ENCODE assay signal across 23 cellular contexts in the genomic region with DNA sequence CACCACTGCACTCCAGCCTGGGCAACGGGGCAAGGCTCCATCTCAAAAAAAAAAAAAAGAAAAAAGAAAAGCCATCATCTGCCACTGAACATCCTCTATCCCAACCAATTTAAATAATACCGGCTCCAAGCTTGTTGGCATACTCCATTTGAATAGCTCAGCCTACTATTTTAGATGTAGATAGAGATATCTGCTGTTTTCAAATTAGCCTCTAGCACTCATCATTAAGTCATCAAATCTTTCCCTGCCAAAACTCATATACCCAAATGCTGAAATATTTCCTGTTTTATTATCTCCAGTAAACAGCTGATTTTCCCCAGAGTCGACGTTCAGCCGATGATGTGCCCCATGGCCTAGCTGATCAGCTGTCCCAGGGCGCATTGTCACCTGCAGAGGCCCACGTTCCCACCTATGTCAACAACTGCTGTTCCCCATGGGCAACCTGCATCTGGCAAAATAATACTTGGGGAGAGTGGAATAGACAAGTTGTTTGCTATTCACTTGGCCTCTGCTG. TPM values are rescaled to one million over a fixed set of nuclear protein-coding genes. Genes with fewer than 3 reads are reported as not detected.
DNase-seq lines count a peak whose midpoint lies in the region; ATAC-seq and TF ChIP-seq lines count a peak whose summit lies in the region.
"Had no signal": no experiment of that assay in that cellular context is flagged by ENCODE, and none has a peak within 500 bp of the region (broad histone marks: within the 10 kb centered on the region; RNA-seq: fewer than 3 reads in every experiment).

No MANE protein-coding gene starts in this region.

- H4K91ac ChIP-seq in IMR-90 (ENCODE audit: insufficient read depth, low read depth, low read length) = no peak overlapping the region

- intact Hi-C loops in IMR-90 (cut with micrococcal nuclease) = no loop called here
- intact Hi-C loops in vagina (cut with DNase I) = no loop called here

- H3K9me3 ChIP-seq in IMR-90 (ENCODE audit: control insufficient read depth, insufficient read depth, low read length) = no peaks in the 10 kb centered on the region
- H3K9me3 ChIP-seq in vagina = no peaks in the 10 kb centered on the region

- no peaks in the 10 kb centered on the region for H4K20me1 ChIP-seq in IMR-90 (ENCODE audit: insufficient read depth, low read length)

- no peak overlapping the region for H2AK9ac ChIP-seq in IMR-90 (replicated peaks; ENCODE audit: low read depth, low read length, poor library complexity)

- no peak overlapping the region for H3K23ac ChIP-seq in IMR-90 (ENCODE audit: low read depth, low read length)

- H2BK20ac ChIP-seq in IMR-90 (ENCODE audit: low read depth, low read length) = no peak overlapping the region

- H3K27me3 ChIP-seq in IMR-90 (ENCODE audit: control insufficient read depth, insufficient read depth, low read length) (peaks cover 12% of the 10 kb centered on the region), foreskin keratinocyte (peaks cover 11% of the 10 kb centered on the region), vagina (no peaks in the 10 kb centered on the region)

- H4K5ac ChIP-seq in IMR-90 (ENCODE audit: low read depth, low read length) = no peak overlapping the region

- H3K56ac ChIP-seq in IMR-90 (ENCODE audit: extremely low read depth, insufficient read depth, low read length) = no peak overlapping the region

- no peak overlapping the region for H2AFZ ChIP-seq in IMR-90 (replicated peaks; ENCODE audit: low read length, poor library complexity)
- H2AFZ ChIP-seq: PC-9 had no signal

- no peak overlapping the region for H4K8ac ChIP-seq in IMR-90 (ENCODE audit: low read depth in 2 of 2, low read length in 2 of 2)

- H3K4me3 ChIP-seq in IMR-90 (ENCODE audit: insufficient read depth, low read depth, low read length) (no peak overlapping the region), vagina (no peak overlapping the region)
- H3K4me3 ChIP-seq: PC-9, SK-N-MC had no signal

- no peaks in the 10 kb centered on the region for H3K79me1 ChIP-seq in IMR-90 (ENCODE audit: low read depth in 1 of 2, low read length in 2 of 2)

- no peak overlapping the region for H2AK5ac ChIP-seq in IMR-90 (ENCODE audit: low read depth, low read length)

- H3K36me3 ChIP-seq in IMR-90 (ENCODE audit: control insufficient read depth, insufficient read depth, low read length) (no peaks in the 10 kb centered on the region), vagina (no peaks in the 10 kb centered on the region)

- no peak for TF ChIP-seq RAD21 in IMR-90 (IDR thresholded peaks at IDR 0.05; ENCODE audit: low read length)

- TF ChIP-seq POLR2A in IMR-90 (IDR thresholded peaks at IDR 0.05; ENCODE audit: low read depth, low read length) (no peak), vagina (IDR thresholded peaks at IDR 0.05) (no peak)

- H3K9me1 ChIP-seq in IMR-90 (ENCODE audit: insufficient read depth, low read length) = peaks cover 8% of the 10 kb centered on the region

- H2BK5ac ChIP-seq in IMR-90 (ENCODE audit: low read depth, low read length, poor library complexity, severe bottlenecking) = no peak overlapping the region

- no peak overlapping the region for H3K18ac ChIP-seq in IMR-90 (ENCODE audit: low read depth, low read length)

- no peak overlapping the region for H2BK15ac ChIP-seq in IMR-90 (ENCODE audit: low read depth, low read length)

- dilution Hi-C loops in IMR-90 (cut with HindIII; ENCODE audit: low sequenced_read_pairs, unreplicated experiment) = no loop called here

- H3K4me1 ChIP-seq in IMR-90 (ENCODE audit: control insufficient read depth, insufficient read depth, low read length) = peaks cover 8% of the 10 kb centered on the region; the same call in 1 of the 2 replicates
- no peaks in the 10 kb centered on the region for H3K4me1 ChIP-seq in foreskin keratinocyte
- no peaks in the 10 kb centered on the region for H3K4me1 ChIP-seq in vagina

- DNase-seq in COLO668 (lab: John Stamatoyannopoulos, UW; ENCODE audit: unreplicated experiment) (peak; percentile 46), IMR-90 (peak; percentile 17), NCI-H69 (lab: John Stamatoyannopoulos, UW) (peak; percentile 92), foreskin keratinocyte (peak in 1 of 2 donors; percentile 30), vagina (ENCODE audit: extremely low spot score in 2 of 2) (no peak)
- no peak for DNase-seq in activated naive CD4-positive, alpha-beta T cell treated with anti-CD3 and anti-CD28 coated beads, Interleukin-2, amount 50 U/mL, for 16 hours
- no peak for DNase-seq in central memory CD4-positive, alpha-beta T cell
- DNase-seq: CD8-positive, alpha-beta memory T cell; DMS79 treated with DMSO at 0.1 percent for 48 hours; GOT3; HCEC 1CT; Karpas-422; NCI-H1417 treated with DMSO at 0.1 percent for 48 hours; NCI-H1930; NCI-H226; NCI-H510A treated with DMSO at 0.1 percent for 48 hours; PC-9; SHP77 treated with DMSO at 0.1 percent for 48 hours; SW 1271; T-helper 17 cell had no signal

- TF ChIP-seq CTCF in IMR-90 (conservative IDR thresholded peaks at IDR 0.05; ENCODE audit: low read depth, low read length) = no peak
- TF ChIP-seq CTCF in foreskin keratinocyte (conservative IDR thresholded peaks at IDR 0.05) = no peak
- TF ChIP-seq CTCF in vagina (IDR thresholded peaks at IDR 0.05) = no peak

- H2BK120ac ChIP-seq in IMR-90 (ENCODE audit: low read depth, low read length) = peak overlapping the region; percentile 20; the same call in 1 of the 2 replicates

- no peak overlapping the region for H3K9ac ChIP-seq in IMR-90 (ENCODE audit: low read depth, low read length)

- H3K27ac ChIP-seq in IMR-90 (ENCODE audit: insufficient read depth, low read length) = no peak overlapping the region
- H3K27ac ChIP-seq in foreskin keratinocyte = no peak overlapping the region
- no peak overlapping the region for H3K27ac ChIP-seq in vagina
- H3K27ac ChIP-seq: C4-2B, PC-9, RWPE1, SK-N-MC had no signal

- H3K4ac ChIP-seq in IMR-90 (ENCODE audit: low read depth, low read length) = no peak overlapping the region

- no peak for ATAC-seq in IMR-90 (ENCODE audit: low read depth)
- peak; percentile 6 for ATAC-seq in foreskin keratinocyte
- ATAC-seq: T-helper 17 cell had no signal

- H3K14ac ChIP-seq in IMR-90 (replicated peaks; ENCODE audit: low read depth, low read length) = no peak overlapping the region

- no CpG with 5 or more reads among the region's 7 CpGs for WGBS in IMR-90 (ENCODE audit: extremely low coverage in 2 of 2, insufficient read length in 1 of 2), 2 experiments

- no TSS peak for BruUV-seq in IMR-90 (replicated peaks; lab: Mats Ljungman, UMichigan)

- in situ Hi-C loops in IMR-90 (cut with MboI; ENCODE audit: low sequenced_read_pairs) = no loop called here

- POLR2A ChIA-PET in IMR-90 (lab: Charles Lee; ENCODE audit: unreplicated experiment) = no interaction called here

- no peak overlapping the region for H3K4me2 ChIP-seq in IMR-90 (ENCODE audit: low read depth, low read length)
- H3K4me2 ChIP-seq: PC-9 had no signal

- CTCF ChIA-PET in IMR-90 (lab: Yijun Ruan, JAX) = no interaction called here

TF ChIP-seq in IMR-90, 13 proteins besides CTCF, POLR2A, EP300 and RAD21:
- TF ChIP-seq MAZ (IDR thresholded peaks at IDR 0.05; ENCODE audit: borderline replicate concordance, low read depth, low read length) (no peak), MAFK (IDR thresholded peaks at IDR 0.05; ENCODE audit: low read depth, low read length) (no peak), NFE2L2 (IDR thresholded peaks at IDR 0.05; ENCODE audit: low read depth, low read length) (no peak), CEBPB (IDR thresholded peaks at IDR 0.05; ENCODE audit: low read depth, low read length) (no peak), SMC3 (IDR thresholded peaks at IDR 0.05; ENCODE audit: low read depth, low read length) (no peak), RFX5 (IDR thresholded peaks at IDR 0.05; ENCODE audit: low read depth, low read length) (no peak), MXI1 (IDR thresholded peaks at IDR 0.05; ENCODE audit: borderline replicate concordance, low read depth, low read length) (no peak), RCOR1 (IDR thresholded peaks at IDR 0.05; ENCODE audit: insufficient replicate concordance, low read length) (no peak), FOS (IDR thresholded peaks at IDR 0.05; ENCODE audit: low read depth, low read length) (no peak)
- TF ChIP-seq, protein P1, sequence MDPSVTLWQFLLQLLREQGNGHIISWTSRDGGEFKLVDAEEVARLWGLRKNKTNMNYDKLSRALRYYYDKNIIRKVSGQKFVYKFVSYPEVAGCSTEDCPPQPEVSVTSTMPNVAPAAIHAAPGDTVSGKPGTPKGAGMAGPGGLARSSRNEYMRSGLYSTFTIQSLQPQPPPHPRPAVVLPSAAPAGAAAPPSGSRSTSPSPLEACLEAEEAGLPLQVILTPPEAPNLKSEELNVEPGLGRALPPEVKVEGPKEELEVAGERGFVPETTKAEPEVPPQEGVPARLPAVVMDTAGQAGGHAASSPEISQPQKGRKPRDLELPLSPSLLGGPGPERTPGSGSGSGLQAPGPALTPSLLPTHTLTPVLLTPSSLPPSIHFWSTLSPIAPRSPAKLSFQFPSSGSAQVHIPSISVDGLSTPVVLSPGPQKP (IDR thresholded peaks at IDR 0.05; ENCODE audit: borderline replicate concordance, low read depth, low read length) = no peak
- TF ChIP-seq, protein P2, sequence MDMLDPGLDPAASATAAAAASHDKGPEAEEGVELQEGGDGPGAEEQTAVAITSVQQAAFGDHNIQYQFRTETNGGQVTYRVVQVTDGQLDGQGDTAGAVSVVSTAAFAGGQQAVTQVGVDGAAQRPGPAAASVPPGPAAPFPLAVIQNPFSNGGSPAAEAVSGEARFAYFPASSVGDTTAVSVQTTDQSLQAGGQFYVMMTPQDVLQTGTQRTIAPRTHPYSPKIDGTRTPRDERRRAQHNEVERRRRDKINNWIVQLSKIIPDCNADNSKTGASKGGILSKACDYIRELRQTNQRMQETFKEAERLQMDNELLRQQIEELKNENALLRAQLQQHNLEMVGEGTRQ (IDR thresholded peaks at IDR 0.05; ENCODE audit: low read depth, low read length) = no peak

RNA-seq across cellular contexts. Expression of gene FRMD4A, which starts 34.6 kb away (rescaled TPM):
- 27.5 and 30.3 TPM in 2 replicates for total RNA-seq in IMR-90 (2012; rRNA removed)
- 68.8 and 80.6 TPM in 2 replicates for polyA plus RNA-seq in IMR-90 (2012; rRNA removed)
- 53.9 and 85.1 TPM in 2 replicates for polyA plus RNA-seq in IMR-90 (2012; cell fraction: cytosol; rRNA removed)
- polyA plus RNA-seq in IMR-90 (2012; cell fraction: nucleus; rRNA removed; ENCODE audit: low replicate concordance) = 185 and 283 TPM in 2 replicates
- total RNA-seq in foreskin keratinocyte = 23.4 and 29.8 TPM in 2 replicates
- 10.7 and 14.7 TPM in 2 replicates for polyA plus RNA-seq in foreskin keratinocyte
- 24.8 TPM for total RNA-seq in vagina

Comparison
In these comparisons a context has a peak if more than half of its experiments do, and no peak if none do; other contexts are left out.
1. DNase-seq: peak in COLO668 (single experiment), IMR-90 (single experiment) and NCI-H69 (single experiment); none in activated naive CD4-positive, alpha-beta T cell treated with anti-CD3 and anti-CD28 coated beads, Interleukin-2, amount 50 U/mL, for 16 hours (single experiment), vagina (0 of 2) and central memory CD4-positive, alpha-beta T cell (single experiment).